6 cellular contexts compared by ENCODE assay signal in genomic region chr2:125281242-125281641, GRCh38.
"Had no signal": no experiment of that assay in that cellular context is flagged by ENCODE, and none has a peak within 500 bp of the region (broad histone marks: within the 10 kb centered on the region; RNA-seq: fewer than 3 reads in every experiment).

No MANE protein-coding gene starts in this region.

- DNase-seq: KBM-7, KG1 had no signal

- FAIRE-seq: HTR-8/SVneo, K562 had no signal

- H3K4me2 ChIP-seq: KMS-11 had no signal

- H3K4me3 ChIP-seq: K562 had no signal

- H3K9ac ChIP-seq: KMS-11 had no signal

- ATAC-seq: K562 had no signal

- H3K27ac ChIP-seq: HL-60, KMS-11 had no signal
